ENCODE assay signal across 13 cellular contexts in genomic region chr2:10035633-10036032, GRCh38. TPM values are rescaled to one million over a fixed set of nuclear protein-coding genes. Genes with fewer than 3 reads are reported as not detected.
DNase-seq lines count a peak whose midpoint lies in the region; ATAC-seq, FAIRE-seq and TF ChIP-seq lines count a peak whose summit lies in the region.
"Had no signal": no experiment of that assay in that cellular context is flagged by ENCODE, and none has a peak within 500 bp of the region (broad histone marks: within the 10 kb centered on the region; RNA-seq: fewer than 3 reads in every experiment).

No MANE protein-coding gene starts in this region.

- TF ChIP-seq POLR2A in HCT116 (IDR thresholded peaks at IDR 0.05; ENCODE audit: borderline replicate concordance, extremely low read depth, insufficient read depth, insufficient read length) (no peak), stomach (IDR thresholded peaks at IDR 0.05) (no peak)

- no peak overlapping the region for H3K18ac ChIP-seq in mesendoderm (ENCODE audit: low read length)

- H3K56ac ChIP-seq in mesendoderm (ENCODE audit: low read length): no peak overlapping the region

- POLR2A ChIA-PET in HCT116 (lab: Charles Lee): no interaction called here

- TF ChIP-seq CTCF in HCT116 (IDR thresholded peaks at IDR 0.05 in 2 of 3, conservative IDR thresholded peaks at IDR 0.05 in 1 of 3; ENCODE audit: borderline replicate concordance in 1 of 3, insufficient read depth in 1 of 3, low read depth in 2 of 3, low read length in 2 of 3) (no peak), liver (IDR thresholded peaks at IDR 0.05; ENCODE audit: low read depth, low read length, missing input control) (no peak), stomach (IDR thresholded peaks at IDR 0.05) (no peak)

- H2AFZ ChIP-seq in HCT116 (ENCODE audit: low read depth, low read length, poor library complexity, severe bottlenecking): peak overlapping the region; percentile 32

- no peak overlapping the region for H2AK5ac ChIP-seq in mesendoderm (ENCODE audit: low read length)

- DNase-seq in HCT116 (ENCODE audit: low read depth, low spot score): no peak
- DNase-seq in central memory CD8-positive, alpha-beta T cell (ENCODE audit: low spot score in 2 of 2): no peak
- DNase-seq in stomach: no peak
- DNase-seq in mesendoderm: no peak
- DNase-seq in RCC 7860 (ENCODE audit: low spot score): no peak
- DNase-seq: cortex of kidney; H9; NCI-H526 treated with DMSO at 0.1 percent for 48 hours; stimulated activated CD4-positive, alpha-beta T cell treated with anti-CD3 and anti-CD28 coated beads, Interleukin-12 subunit alpha, Interleukin-12 subunit beta, amount 100 ng/mL, for 4 hours had no signal

- H4K8ac ChIP-seq in mesendoderm (ENCODE audit: low read depth, low read length): no peak overlapping the region

- H3K4me1 ChIP-seq in HCT116 (ENCODE audit: control insufficient read depth in 1 of 2, insufficient read depth in 2 of 2, low read length in 2 of 2) (peaks cover 2 to 24% of the 10 kb centered on the region in 2 experiments; a peak in 2 of 4 replicates), liver (ENCODE audit: control insufficient read depth in 4 of 4, insufficient read depth in 4 of 4, low read length in 3 of 4) (peaks cover 11 to 36% (median 28%) of the 10 kb centered on the region in 4 donors), stomach (peaks cover 20 to 61% (median 47%) of the 10 kb centered on the region in 4 donors), mesendoderm (ENCODE audit: control insufficient read depth, low read depth, low read length) (no peaks in the 10 kb centered on the region)

- H3K27me3 Mint-ChIP-seq in central memory CD8-positive, alpha-beta T cell: no peaks in the 10 kb centered on the region
- H3K27me3 Mint-ChIP-seq: naive B cell had no signal

- H3K4me2 ChIP-seq in HCT116 (ENCODE audit: low read length) (peak overlapping the region; percentile 9), mesendoderm (ENCODE audit: low read length) (no peak overlapping the region)

- H4K5ac ChIP-seq in mesendoderm (ENCODE audit: low read length): no peak overlapping the region

- H4K20me1 ChIP-seq in HCT116 (ENCODE audit: insufficient read depth): no peaks in the 10 kb centered on the region

- H3K36me3 ChIP-seq in HCT116 (ENCODE audit: control insufficient read depth in 1 of 2, insufficient read depth in 2 of 2, low read length in 2 of 2) (no peaks in the 10 kb centered on the region), liver (ENCODE audit: control insufficient read depth in 4 of 4, insufficient read depth in 3 of 4, low read depth in 1 of 4, low read length in 3 of 4) (no peaks in the 10 kb centered on the region), stomach (no peaks in the 10 kb centered on the region), mesendoderm (ENCODE audit: control insufficient read depth, insufficient read depth, low read length) (no peaks in the 10 kb centered on the region)

- RAD21 ChIA-PET in HCT116 (lab: Charles Lee; ENCODE audit: low non-redundant PET in 1 of 2, low total read pairs in 2 of 2, uncharacterized antibody in 2 of 2, unreplicated experiment in 2 of 2): no interaction called here

- no peaks in the 10 kb centered on the region for H3K9me2 ChIP-seq in HCT116 (ENCODE audit: insufficient read depth)

- CTCF ChIA-PET in HCT116 (lab: Charles Lee): interaction anchor here (1.2 to 2.2 kb wide), 4 partner anchors 9 to 399 kb away, joined by 3 to 8 read pairs (median 5); no protein-coding TSS in a partner anchor

- H3K27ac Mint-ChIP-seq in central memory CD8-positive, alpha-beta T cell (ENCODE audit: low read depth): peak overlapping the region; percentile 68
- H3K27ac Mint-ChIP-seq: H9 had no signal

- H3K27me3 ChIP-seq in HCT116 (ENCODE audit: insufficient read depth, low read length) (no peaks in the 10 kb centered on the region), liver (ENCODE audit: control insufficient read depth in 4 of 4, insufficient read depth in 4 of 4, low read length in 3 of 4) (no peaks in the 10 kb centered on the region), stomach (no peaks in the 10 kb centered on the region), mesendoderm (ENCODE audit: insufficient read depth, low read length, poor library complexity) (no peaks in the 10 kb centered on the region)

- H3K4ac ChIP-seq in mesendoderm (ENCODE audit: low read depth, low read length): no peak overlapping the region

- H2BK5ac ChIP-seq in mesendoderm (ENCODE audit: low read length): no peak overlapping the region

- H3K9ac ChIP-seq in HCT116 (ENCODE audit: low read length) (no peak overlapping the region), liver (ENCODE audit: low read depth in 1 of 2, low read length in 2 of 2) (no peak overlapping the region), mesendoderm (ENCODE audit: low read length) (no peak overlapping the region)

- FAIRE-seq in RCC 7860 (lab: Jason Lieb, UNC): no peak

- no TSS peak for BruUV-seq in HCT116 (replicated peaks; lab: Mats Ljungman, UMichigan)

- 38% methylated on average over 5 of the region's 5 CpGs for WGBS in liver
- WGBS in stomach, 5 donors: 59 to 76% (median 65%) methylated on average over 4 to 5 of the region's 5 CpGs
- whole genome bisulfite sequencing in mesendoderm (ENCODE audit: extremely low coverage, insufficient coverage, low lambda C conversion rate): no CpG with 5 or more reads among the region's 5 CpGs

- H3K27ac ChIP-seq in HCT116 (ENCODE audit: low read depth, low read length): no peak overlapping the region
- H3K27ac ChIP-seq in liver (ENCODE audit: low read depth in 1 of 2, low read length in 2 of 2): peak overlapping the region; percentile 73 to 90
- peak overlapping the region in 4 of 5 donors; percentile 52 to 99 (median 76) for H3K27ac ChIP-seq in stomach
- H3K27ac ChIP-seq in mesendoderm (ENCODE audit: low read depth, low read length): no peak overlapping the region

- H3K79me2 ChIP-seq in HCT116 (ENCODE audit: insufficient read depth, low read length) (no peaks in the 10 kb centered on the region), mesendoderm (ENCODE audit: control insufficient read depth, insufficient read depth, low read length) (no peaks in the 10 kb centered on the region)

- intact Hi-C loops in HCT116 (cut with micrococcal nuclease) (no loop called here), stomach (cut with DNase I; ENCODE audit: low total_unique reads) (no loop called here)

- no peaks in the 10 kb centered on the region for H3K9me3 Mint-ChIP-seq in central memory CD8-positive, alpha-beta T cell
- H3K9me3 Mint-ChIP-seq: H9, naive B cell had no signal

- no peaks in the 10 kb centered on the region for H3K79me1 ChIP-seq in mesendoderm (ENCODE audit: low read length)

- H2BK15ac ChIP-seq in mesendoderm (replicated peaks; ENCODE audit: low read depth): no peak overlapping the region

- H3K23ac ChIP-seq in mesendoderm (ENCODE audit: low read length): no peak overlapping the region

- no peak overlapping the region for H2BK120ac ChIP-seq in mesendoderm (ENCODE audit: low read depth, low read length)

- TF ChIP-seq RAD21 in HCT116 (IDR thresholded peaks at IDR 0.05; ENCODE audit: low read depth) (no peak), liver (IDR thresholded peaks at IDR 0.05) (no peak)

- peaks cover 23% of the 10 kb centered on the region for H3K4me1 Mint-ChIP-seq in central memory CD8-positive, alpha-beta T cell

- H3K36me3 Mint-ChIP-seq in central memory CD8-positive, alpha-beta T cell (ENCODE audit: insufficient read depth): peaks cover 3% of the 10 kb centered on the region
- H3K36me3 Mint-ChIP-seq: naive B cell had no signal

- H3K4me3 ChIP-seq in HCT116 (replicated peaks in 1 of 2; ENCODE audit: low read depth in 1 of 2, low read length in 2 of 2) (no peak overlapping the region), liver (ENCODE audit: low read depth in 1 of 3, low read length in 3 of 3) (no peak overlapping the region), stomach (no peak overlapping the region), mesendoderm (ENCODE audit: low read length) (no peak overlapping the region)

- no peak for ATAC-seq in HCT116
- no peak for ATAC-seq in central memory CD8-positive, alpha-beta T cell (replicated peaks; ENCODE audit: extremely low read depth, poor library complexity, severe bottlenecking)
- ATAC-seq in GM21723 (IDR thresholded peaks at IDR 0.05; ENCODE audit: unreplicated experiment): no peak
- ATAC-seq in activated CD4-positive, CD25-positive, alpha-beta regulatory T cell treated with anti-CD3 and anti-CD28 coated beads, Interleukin-2, amount 50 U/mL, for 24 hours: no peak

- H3K9me3 ChIP-seq in HCT116 (ENCODE audit: control insufficient read depth in 1 of 2, insufficient read depth in 1 of 2, low read depth in 1 of 2, low read length in 2 of 2) (no peaks in the 10 kb centered on the region), liver (ENCODE audit: control insufficient read depth in 4 of 4, low read length in 3 of 4) (no peaks in the 10 kb centered on the region), stomach (no peaks in the 10 kb centered on the region)

- no peak for TF ChIP-seq EP300 in stomach (IDR thresholded peaks at IDR 0.05)

- H3K4me3 Mint-ChIP-seq in central memory CD8-positive, alpha-beta T cell: peak overlapping the region; percentile 4
- H3K4me3 Mint-ChIP-seq: H9 had no signal

TF ChIP-seq in HCT116, 20 proteins besides CTCF, POLR2A, EP300 and RAD21 (continues in another document):
- TF ChIP-seq SIN3A (IDR thresholded peaks at IDR 0.05; ENCODE audit: low read depth) (no peak), EZH2phosphoT487 (IDR thresholded peaks at IDR 0.05; ENCODE audit: borderline replicate concordance) (no peak), TCF7L2 (IDR thresholded peaks at IDR 0.05; ENCODE audit: borderline replicate concordance, extremely low read depth, insufficient read depth, insufficient read length) (no peak), YY1 (IDR thresholded peaks at IDR 0.05; ENCODE audit: extremely low read depth, insufficient replicate concordance, low read depth, low read length) (no peak)

TF ChIP-seq in liver, 16 proteins besides CTCF, POLR2A, EP300 and RAD21 (continues in another document):
- no peak for TF ChIP-seq NR2F2 (IDR thresholded peaks at IDR 0.05)
- TF ChIP-seq RXRA (IDR thresholded peaks at IDR 0.05): peak in 1 of 2 donors; percentile 19
- TF ChIP-seq HNF4G (IDR thresholded peaks at IDR 0.05): no peak
- no peak for TF ChIP-seq MAX (IDR thresholded peaks at IDR 0.05)

RNA-seq across cellular contexts. Expression of gene KLF11, which starts 7.7 kb away (rescaled TPM):
- total RNA-seq in HCT116 (2021; ENCODE audit: unreplicated experiment) (9.0 TPM), liver (10 to 100 TPM; 13.2 to 43.0 TPM), stomach (10 to 100 TPM in 3 of 5 donors, 1 to 10 TPM in 2; 4.1 to 21.6 (median 17.1) TPM)
- polyA plus RNA-seq in HCT116 (2012): 7.2 and 10.5 TPM in 2 replicates
- polyA plus RNA-seq in liver (10 to 100 TPM; 10.5 to 15.8 TPM), stomach (10 to 100 TPM in 1 of 3 donors, 1 to 10 TPM in 2; 4.2 to 19.6 (median 7.0) TPM)
- polyA plus RNA-seq in mesendoderm (2013, experiment 1 of 2): 5.2 TPM
- polyA plus RNA-seq in mesendoderm (2013, experiment 2 of 2): 5.3 TPM

RNA-seq across cellular contexts. Expression of gene CYS1, which starts 44.6 kb away (rescaled TPM):
- total RNA-seq in HCT116 (2021; ENCODE audit: unreplicated experiment): 3.7 TPM
- 3.0 and 3.3 TPM in 2 replicates for polyA plus RNA-seq in HCT116 (2012)
- 1 to 10 TPM; 1.3 to 4.1 TPM for total RNA-seq in liver
- polyA plus RNA-seq in liver: under 1 TPM; 0.07 to 0.72 TPM
- 10 to 100 TPM in 2 of 5 donors, 1 to 10 TPM in 2, not detected in 1; 3.5 to 33.8 (median 9.1) TPM for total RNA-seq in stomach
- polyA plus RNA-seq in stomach: 1 to 10 TPM; 1.1 to 5.8 (median 2.4) TPM
- 0.08 TPM for polyA plus RNA-seq in mesendoderm (2013, experiment 1 of 2)
- polyA plus RNA-seq in mesendoderm (2013, experiment 2 of 2): 0.06 TPM

Comparison
In these comparisons a context has a peak if more than half of its experiments do, and no peak if none do; other contexts are left out.
1. H3K27ac ChIP-seq: peak in liver (2 of 2) and stomach (4 of 5); none in HCT116 (single experiment) and mesendoderm (single experiment).